In genomic region chr4:79476196-79476595, GRCh38 we compare ENCODE assay signal across 17 cellular contexts.
DNase-seq lines count a peak whose midpoint lies in the region; ATAC-seq and TF ChIP-seq lines count a peak whose summit lies in the region.
"Had no signal": no experiment of that assay in that cellular context is flagged by ENCODE, and none has a peak within 500 bp of the region (broad histone marks: within the 10 kb centered on the region; RNA-seq: fewer than 3 reads in every experiment).

No MANE protein-coding gene starts in this region.

- no peak for TF ChIP-seq CTCF in AG10803 (conservative IDR thresholded peaks at IDR 0.05; ENCODE audit: low read length)
- TF ChIP-seq CTCF in fibroblast of mammary gland (conservative IDR thresholded peaks at IDR 0.05; ENCODE audit: control insufficient read depth, insufficient read depth, low read depth, low read length), result no peak

- no peak for ATAC-seq in Right ventricle myocardium inferior
- ATAC-seq: A549, HCT116 had no signal

- intact Hi-C loops in Right ventricle myocardium inferior (cut with DNase I), result no loop called here

- DNase-seq in AG10803 (ENCODE audit: low read depth) (peak; percentile 7), fibroblast of mammary gland (ENCODE audit: low read depth) (peak; percentile 77), myocyte (ENCODE audit: low read depth) (peak; percentile 6), stromal cell of bone marrow (ENCODE audit: low read depth) (peak; percentile 45), DMS153 treated with DMSO at 0.1 percent for 48 hours (lab: John Stamatoyannopoulos, UW; ENCODE audit: unreplicated experiment) (no peak), Right ventricle myocardium inferior (ENCODE audit: missing footprints) (no peak)
- no peak for DNase-seq in NK-92 treated with Interleukin-12 subunit alpha and Interleukin-12 subunit beta, amount 100 ng/mL, for 24 hours (lab: John Stamatoyannopoulos, UW)
- DNase-seq: CD4-positive, alpha-beta memory T cell; DMS153; DMS79 treated with DMSO at 0.1 percent for 48 hours; GF-D8; GOT3; H7; HFFc6 had no signal

- H3K4me3 ChIP-seq in AG10803 (ENCODE audit: low read length) (no peak overlapping the region), fibroblast of mammary gland (ENCODE audit: control insufficient read depth, low read depth, low read length) (no peak overlapping the region)
- H3K4me3 ChIP-seq: A549, BLaER1 had no signal

Comparison
In these comparisons a context has a peak if more than half of its experiments do, and no peak if none do; other contexts are left out.
1. DNase-seq: peak in AG10803 (single experiment), fibroblast of mammary gland (single experiment), myocyte (single experiment) and stromal cell of bone marrow (single experiment); none in DMS153 treated with DMSO at 0.1 percent for 48 hours (single experiment), NK-92 treated with Interleukin-12 subunit alpha and Interleukin-12 subunit beta, amount 100 ng/mL, for 24 hours (single experiment) and Right ventricle myocardium inferior (single experiment).